37 cellular contexts compared by ENCODE assay signal in the genomic region with DNA sequence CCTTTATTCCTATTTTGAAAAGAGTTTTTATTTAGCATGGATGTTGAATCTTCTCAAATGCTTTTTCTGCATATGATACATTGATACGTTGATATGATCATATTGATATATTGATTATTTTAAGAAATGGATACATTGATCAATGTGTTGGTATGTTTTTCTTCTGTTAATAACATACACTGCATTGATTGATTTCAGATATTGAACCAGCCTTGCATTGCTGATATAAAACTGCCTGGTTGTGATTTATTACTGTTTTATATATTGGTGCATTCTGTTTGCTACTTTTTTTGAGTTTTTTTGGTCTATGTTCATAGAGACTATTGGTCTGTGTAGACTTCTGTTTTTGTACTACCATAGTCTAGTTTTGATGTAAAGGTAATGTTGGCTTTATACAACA.
"Had no signal": no experiment of that assay in that cellular context is flagged by ENCODE, and none has a peak within 500 bp of the region (broad histone marks: within the 10 kb centered on the region; RNA-seq: fewer than 3 reads in every experiment).

No MANE protein-coding gene starts in this region.

- DNase-seq: Karpas-422, Kasumi-1, MG63, MM.1S, MV-4-11, NCI-H1048, NCI-H1092, NCI-H1092 treated with DMSO at 0.1 percent for 48 hours, NCI-H1105, NCI-H1105 treated with DMSO at 0.1 percent for 48 hours, NCI-H1417, NCI-H1417 treated with DMSO at 0.1 percent for 48 hours, NCI-H1436, NCI-H1436 treated with DMSO at 0.1 percent for 48 hours, NCI-H146, NCI-H1694, NCI-H1694 treated with DMSO at 0.1 percent for 48 hours, NCI-H187, NCI-H187 treated with DMSO at 0.1 percent for 48 hours, NCI-H1930, NCI-H2029, NCI-H2029 treated with DMSO at 0.1 percent for 48 hours, NCI-H2081, NCI-H2081 treated with DMSO at 0.1 percent for 48 hours, NCI-H2107, NCI-H2171, NCI-H2171 treated with DMSO at 0.1 percent for 48 hours, NCI-H2227 treated with DMSO at 0.1 percent for 48 hours, NCI-H226, NCI-H345, NCI-H446, NCI-H446 treated with DMSO at 0.1 percent for 48 hours, NCI-H510A, NCI-H510A treated with DMSO at 0.1 percent for 48 hours, NCI-H524, NCI-H524 treated with DMSO at 0.1 percent for 48 hours, NCI-H526 had no signal

- H3K9me3 ChIP-seq: MG63 had no signal

- H3K27me3 ChIP-seq: MG63 had no signal

- H3K4me3 ChIP-seq: MG63 had no signal
